ENCODE assay signal across 8 cellular contexts in genomic region chr22:17972385-17973181, GRCh38. TPM values are rescaled to one million over a fixed set of nuclear protein-coding genes. Genes with fewer than 3 reads are reported as not detected.
DNase-seq lines count a peak whose midpoint lies in the region; ATAC-seq, FAIRE-seq and TF ChIP-seq lines count a peak whose summit lies in the region.

No MANE protein-coding gene starts in this region.

- no peak for TF ChIP-seq CTCF in bronchial epithelial cell (IDR thresholded peaks at IDR 0.05; ENCODE audit: insufficient read depth, low read length, severe bottlenecking)
- TF ChIP-seq CTCF in tibial artery (IDR thresholded peaks at IDR 0.05): no peak
- no peak for TF ChIP-seq CTCF in GM13976 (IDR thresholded peaks at IDR 0.05; ENCODE audit: borderline replicate concordance, control extremely low read depth, extremely low read depth, insufficient read depth, missing control alignments)

- no peak overlapping the region for H3K9ac ChIP-seq in HUES48 (ENCODE audit: low read depth, low read length)

- H3K36me3 ChIP-seq in HUES48 (ENCODE audit: control insufficient read depth, insufficient read depth, low read length) (no peaks in the 10 kb centered on the region), bronchial epithelial cell (ENCODE audit: control insufficient read depth, insufficient read depth, low read length) (peaks cover 12% of the 10 kb centered on the region), tibial artery (no peaks in the 10 kb centered on the region)

- H3K4me1 ChIP-seq in HUES48 (ENCODE audit: control insufficient read depth, insufficient read depth, low read length) (peaks cover 5% of the 10 kb centered on the region; the same call in 1 of the 2 replicates), tibial artery (peaks cover 4 to 75% (median 52%) of the 10 kb centered on the region in 4 donors)

- H3K9me3 ChIP-seq in HUES48 (ENCODE audit: control insufficient read depth, insufficient read depth, low read length) (no peaks in the 10 kb centered on the region), tibial artery (no peaks in the 10 kb centered on the region)

- ATAC-seq in HG03039 (IDR thresholded peaks at IDR 0.05; ENCODE audit: unreplicated experiment): no peak

- FAIRE-seq in bronchial epithelial cell (lab: Jason Lieb, UNC): no peak

- H3K4me3 ChIP-seq in HUES48 (ENCODE audit: low read depth, low read length) (no peak overlapping the region), bronchial epithelial cell (ENCODE audit: low read depth, low read length) (no peak overlapping the region), tibial artery (no peak overlapping the region)

- intact Hi-C loops in tibial artery (cut with DNase I; ENCODE audit: low total_unique reads): no loop called here

- H3K27me3 ChIP-seq in HUES48 (ENCODE audit: control insufficient read depth, insufficient read depth, low read length) (no peaks in the 10 kb centered on the region), bronchial epithelial cell (ENCODE audit: control insufficient read depth, insufficient read depth, low read length) (no peaks in the 10 kb centered on the region), layer of hippocampus (ENCODE audit: control insufficient read depth, insufficient read depth, low read length) (no peaks in the 10 kb centered on the region), tibial artery (no peaks in the 10 kb centered on the region)

- DNase-seq in bronchial epithelial cell (ENCODE audit: low read depth) (peak; percentile 63), tibial artery (no peak), GM13976 (ENCODE audit: low spot score) (no peak), superior temporal gyrus (ENCODE audit: extremely low spot score) (no peak), LoVo (ENCODE audit: low spot score) (no peak)

- H3K27ac ChIP-seq in HUES48 (ENCODE audit: low read depth, low read length) (peak overlapping the region; percentile 17), layer of hippocampus (ENCODE audit: low read depth, low read length) (peak overlapping the region; percentile 15), tibial artery (peak overlapping the region; percentile 46 to 62)

- in situ Hi-C loops in GM13976 (cut with MboI; ENCODE audit: low sequenced_read_pairs, unreplicated experiment): no loop called here

RNA-seq across cellular contexts. Expression of gene MICAL3, which starts 51.8 kb away (rescaled TPM):
- 13.4 and 13.6 TPM in 2 replicates for total RNA-seq in bronchial epithelial cell
